30 cellular contexts compared by ENCODE assay signal in the genomic region with DNA sequence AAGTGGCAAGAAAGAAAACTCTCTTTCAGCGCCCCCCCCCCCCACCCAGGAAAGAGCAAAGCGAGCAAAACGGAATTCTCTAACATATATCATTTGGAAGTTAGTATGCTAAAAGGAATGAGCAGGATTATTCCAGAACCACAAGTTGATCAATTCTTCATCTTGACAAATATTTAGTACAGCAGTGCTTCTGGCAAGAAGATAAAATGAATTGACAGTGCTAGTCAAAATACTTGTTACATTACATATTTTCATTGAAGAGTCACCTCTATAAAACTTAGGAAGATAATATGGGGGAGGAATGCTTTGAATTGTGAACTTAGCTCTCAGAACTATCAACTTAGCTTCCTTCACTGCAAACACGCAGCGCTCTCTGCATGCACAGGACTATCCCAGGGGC.
A peak's percentile ranks its signal among the peaks of the same experiment; 100 is the strongest.
DNase-seq lines count a peak whose midpoint lies in the region; ATAC-seq, FAIRE-seq and TF ChIP-seq lines count a peak whose summit lies in the region.
"Had no signal": no experiment of that assay in that cellular context is flagged by ENCODE, and none has a peak within 500 bp of the region (broad histone marks: within the 10 kb centered on the region; RNA-seq: fewer than 3 reads in every experiment).

No MANE protein-coding gene starts in this region.

- no peaks in the 10 kb centered on the region for H3K9me3 ChIP-seq in SK-N-MC (ENCODE audit: low read depth, low read length)

- H3K4me1 ChIP-seq in foreskin keratinocyte: peaks cover 14% of the 10 kb centered on the region
- H3K4me1 ChIP-seq: Caco-2 had no signal

- DNase-seq in AG10803 (ENCODE audit: low read depth) (peak; percentile 20), HTR-8/SVneo (ENCODE audit: insufficient read length, low spot score) (peak; percentile 71), SK-N-MC (ENCODE audit: low read depth, low spot score) (no peak), foreskin keratinocyte (peak in 1 of 2 donors; percentile 30), H54 (ENCODE audit: insufficient read length, low spot score) (no peak), cardiac septum (ENCODE audit: low spot score) (no peak), NCI-H524 (lab: John Stamatoyannopoulos, UW) (no peak), ACHN (no peak)
- DNase-seq: Caco-2; CD8-positive, alpha-beta T cell; GF-D8; Kasumi-1; MV-4-11; NCI-H1105; NCI-H1436 treated with DMSO at 0.1 percent for 48 hours; NCI-H1930; NCI-H2107; NCI-H446; NCI-H526; NCI-H82; RPMI8226; SHP77; SW 1271 had no signal

- TF ChIP-seq POLR2A in H54 (IDR thresholded peaks at IDR 0.05; ENCODE audit: low read depth, low read length): no peak

- intact Hi-C loops in cardiac septum (cut with DNase I): no loop called here

- no peak overlapping the region for H3K9ac ChIP-seq in SK-N-MC (ENCODE audit: insufficient read length)

- H3K36me3 ChIP-seq in SK-N-MC (ENCODE audit: insufficient read depth, low read length): no peaks in the 10 kb centered on the region

- in situ Hi-C loops in ACHN (cut with HindIII; ENCODE audit: low pct_ligation_motif_present, low pct_unique_long_range_greater_than_20kb, low sequenced_read_pairs): no loop called here

- no peaks in the 10 kb centered on the region for H3K27me3 ChIP-seq in foreskin keratinocyte

- H3K27ac ChIP-seq in SK-N-MC (peak overlapping the region; percentile 30; the same call in 1 of the 2 replicates), foreskin keratinocyte (no peak overlapping the region)
- H3K27ac ChIP-seq: C4-2B, HL-60 had no signal

- ATAC-seq in foreskin keratinocyte: peak; percentile 3
- ATAC-seq: CD8-positive, alpha-beta T cell; HCT116; K562 had no signal

- H3K4me3 ChIP-seq in AG10803 (ENCODE audit: low read length) (no peak overlapping the region), SK-N-MC (no peak overlapping the region)
- H3K4me3 ChIP-seq: K562 had no signal

- peak; percentile 66 for FAIRE-seq in HTR-8/SVneo (lab: Jason Lieb, UNC)
- FAIRE-seq in H54 (lab: Jason Lieb, UNC): no peak
- FAIRE-seq: A204.1, GM12892, H1, K562 had no signal

- TF ChIP-seq CTCF in AG10803 (conservative IDR thresholded peaks at IDR 0.05; ENCODE audit: low read length) (no peak), foreskin keratinocyte (conservative IDR thresholded peaks at IDR 0.05) (no peak)

Comparison
In these comparisons a context has a peak if more than half of its experiments do, and no peak if none do; other contexts are left out.
1. DNase-seq: peak in AG10803 (single experiment) and HTR-8/SVneo (single experiment); none in SK-N-MC (single experiment), H54 (single experiment), cardiac septum (single experiment), NCI-H524 (0 of 2) and ACHN (single experiment).